20 cellular contexts compared by ENCODE assay signal in the genomic region with DNA sequence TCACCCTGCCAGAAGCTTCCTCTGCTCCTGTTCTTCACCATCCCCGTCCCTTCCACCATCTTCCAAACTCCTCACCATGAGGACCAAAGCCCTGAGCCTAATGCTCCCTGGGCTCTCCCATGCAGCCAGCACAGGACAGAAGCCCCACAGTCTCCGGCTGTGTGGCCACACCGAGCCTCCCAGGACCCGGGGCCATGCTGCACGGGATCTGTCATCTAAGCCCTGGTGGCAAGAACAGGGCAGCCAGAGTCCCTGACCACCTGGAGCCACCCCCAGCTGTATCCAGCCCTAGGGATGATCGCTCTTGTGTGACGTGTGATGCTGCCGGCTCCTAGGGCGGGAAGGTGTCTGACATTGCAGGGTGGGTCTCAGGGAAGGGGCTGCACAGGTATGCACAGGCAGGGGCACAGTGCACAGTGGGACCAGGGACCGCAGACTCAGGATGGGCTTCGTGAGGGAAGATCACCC. TPM values are rescaled to one million over a fixed set of nuclear protein-coding genes. Genes with fewer than 3 reads are reported as not detected.
"Had no signal": no experiment of that assay in that cellular context is flagged by ENCODE, and none has a peak within 500 bp of the region (broad histone marks: within the 10 kb centered on the region; RNA-seq: fewer than 3 reads in every experiment).

No MANE protein-coding gene starts in this region.

- DNase-seq: activated CD4-positive, alpha-beta memory T cell treated with anti-CD3 and anti-CD28 coated beads for 36 hours; activated CD4-positive, alpha-beta T cell treated with anti-CD3 and anti-CD28 coated beads for 48 hours; activated naive CD4-positive, alpha-beta T cell treated with Interleukin-2 at 50 U/mL for 16 hours; activated naive CD8-positive, alpha-beta T cell treated with anti-CD3 and anti-CD28 coated beads for 36 hours; activated T-cell treated with anti-CD3 and anti-CD28 coated beads, Interleukin-2, amount 50 U/mL, for 48 hours; hypothalamus; stimulated activated CD4-positive, alpha-beta T cell treated with anti-CD3 and anti-CD28 coated beads, Interleukin-2, amount 100 ng/mL, for 48 hours; stimulated activated CD8-positive, alpha-beta memory T cell treated with anti-CD3 and anti-CD28 coated beads, Interleukin-4, amount 100 ng/mL, for 48 hours; stimulated activated naive CD4-positive, alpha-beta T cell; testis; trophoblast cell had no signal

- ATAC-seq: natural killer cell treated with Interleukin-12 subunit alpha and Interleukin-12 subunit beta and Interleukin-15 and Interleukin-18, amount 100 ng/mL, for 72 hours; sciatic nerve had no signal

- H3K9me3 ChIP-seq: breast epithelium, esophagus muscularis mucosa, testis, vagina had no signal

- H3K36me3 ChIP-seq: breast epithelium, esophagus muscularis mucosa, vagina had no signal

- H3K27ac ChIP-seq: breast epithelium, coronary artery, esophagus muscularis mucosa, parathyroid adenoma, testis, vagina had no signal

- H3K4me3 ChIP-seq: breast epithelium, coronary artery, esophagus muscularis mucosa, smooth muscle cell, testis, vagina had no signal

- H3K4me1 ChIP-seq: breast epithelium, testis had no signal

- H3K27me3 ChIP-seq: testis, vagina had no signal

- FAIRE-seq: frontal cortex had no signal

RNA-seq across cellular contexts. Expression of a gene that starts 8.1 kb away (rescaled TPM):
- total RNA-seq: activated CD4-positive, alpha-beta memory T cell treated with anti-CD3 and anti-CD28 coated beads for 36 hours; activated naive CD8-positive, alpha-beta T cell treated with anti-CD3 and anti-CD28 coated beads for 36 hours; breast epithelium had no signal

RNA-seq across cellular contexts. Expression of a gene that starts 16.9 kb away (rescaled TPM):
- total RNA-seq: activated CD4-positive, alpha-beta memory T cell treated with anti-CD3 and anti-CD28 coated beads for 36 hours; activated naive CD8-positive, alpha-beta T cell treated with anti-CD3 and anti-CD28 coated beads for 36 hours; frontal cortex; natural killer cell treated with Interleukin-12 subunit alpha and Interleukin-12 subunit beta and Interleukin-15 and Interleukin-18, amount 100 ng/mL, for 72 hours had no signal
